Comparison of ENCODE assay signal across 8 cellular contexts in the genomic region with DNA sequence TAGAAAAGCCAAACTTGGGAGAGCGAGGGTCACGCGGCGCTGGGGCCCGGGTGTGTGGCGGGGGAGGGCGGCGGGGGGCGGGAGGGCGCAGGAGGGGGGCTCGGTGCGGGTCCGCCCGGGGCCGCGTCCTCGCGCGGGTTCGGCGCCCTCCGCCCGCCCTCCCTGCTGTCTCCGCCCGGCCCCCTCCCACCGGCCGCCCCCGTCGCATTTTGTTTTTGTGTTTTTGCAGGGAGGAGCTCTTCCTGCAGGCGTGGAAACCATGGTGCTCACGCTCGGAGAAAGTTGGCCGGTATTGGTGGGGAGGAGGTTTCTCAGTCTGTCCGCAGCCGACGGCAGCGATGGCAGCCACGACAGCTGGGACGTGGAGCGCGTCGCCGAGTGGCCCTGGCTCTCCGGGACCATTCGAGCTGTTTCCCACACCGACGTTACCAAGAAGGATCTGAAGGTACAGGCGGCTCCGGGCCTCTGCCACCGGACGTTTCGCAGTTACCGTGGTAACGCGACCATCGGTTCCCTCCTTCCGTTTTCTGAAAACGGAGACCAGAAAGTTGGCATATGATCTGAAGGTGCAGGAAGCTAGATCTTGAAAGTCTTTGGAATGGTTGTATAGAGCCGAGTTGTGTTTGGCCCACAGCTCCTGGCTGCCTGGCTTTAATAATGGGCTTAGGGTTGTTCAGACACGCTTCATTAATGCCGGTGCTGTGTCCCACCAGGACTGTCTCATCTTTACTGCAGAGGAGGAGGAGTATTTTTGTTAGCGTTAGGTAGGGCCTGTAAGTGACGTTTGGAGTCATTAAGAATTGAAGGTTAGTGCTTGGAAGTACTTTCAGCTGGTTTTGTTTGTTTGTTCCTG. TPM values are rescaled to one million over a fixed set of nuclear protein-coding genes. Genes with fewer than 3 reads are reported as not detected.
DNase-seq lines count a peak whose midpoint lies in the region; ATAC-seq, FAIRE-seq and TF ChIP-seq lines count a peak whose summit lies in the region.

No MANE protein-coding gene starts in this region.

- peaks cover 18% of the 10 kb centered on the region for H3K9me3 ChIP-seq in neutrophil

- peak overlapping the region; percentile 82 to 89 for H3K4me3 ChIP-seq in neutrophil (ENCODE audit: low read depth in 1 of 2, low read length in 1 of 2)

- peaks cover 10% of the 10 kb centered on the region for H3K36me3 ChIP-seq in neutrophil

- peak; percentile 17 for ATAC-seq in HG03432 (IDR thresholded peaks at IDR 0.05; ENCODE audit: unreplicated experiment)

- no peaks in the 10 kb centered on the region for H3K27me3 ChIP-seq in neutrophil

- no peak for FAIRE-seq in frontal cortex (lab: Jason Lieb, UNC)

- peak overlapping the region; percentile 99 for H3K27ac ChIP-seq in neutrophil
- H3K27ac ChIP-seq in substantia nigra (ENCODE audit: low read depth, low read length, poor library complexity, severe bottlenecking), result peak overlapping the region; percentile 86

- H3K4me1 ChIP-seq in neutrophil (ENCODE audit: control insufficient read depth in 1 of 2, insufficient read depth in 1 of 2, low read depth in 1 of 2, low read length in 1 of 2), result peaks cover 25 to 40% of the 10 kb centered on the region in 2 experiments

- no peak for TF ChIP-seq CTCF in neutrophil (IDR thresholded peaks at IDR 0.05)

- DNase-seq in NK-92 treated with Interleukin-12 subunit alpha and Interleukin-12 subunit beta, amount 100 ng/mL, for 24 hours (lab: John Stamatoyannopoulos, UW), result peak; percentile 48
- DNase-seq in NK-92 (lab: John Stamatoyannopoulos, UW; ENCODE audit: unreplicated experiment) (no peak), SIG-M5 (lab: John Stamatoyannopoulos, UW) (peak; percentile 57), frontal cortex (ENCODE audit: low spot score in 2 of 2) (peak; percentile 31 to 48), substantia nigra (lab: John Stamatoyannopoulos, UW) (peak in 40 of 49 donors; percentile 8 to 70 (median 44))
- DNase-seq in activated naive CD4-positive, alpha-beta T cell (lab: John Stamatoyannopoulos, UW), result peak; percentile 27 to 63 (median 45)

RNA-seq across cellular contexts. Expression of a gene that starts 0.8 kb away (rescaled TPM):
- 19.6 TPM for total RNA-seq in frontal cortex
